Comparison of ENCODE assay signal across 19 cellular contexts in the genomic region with DNA sequence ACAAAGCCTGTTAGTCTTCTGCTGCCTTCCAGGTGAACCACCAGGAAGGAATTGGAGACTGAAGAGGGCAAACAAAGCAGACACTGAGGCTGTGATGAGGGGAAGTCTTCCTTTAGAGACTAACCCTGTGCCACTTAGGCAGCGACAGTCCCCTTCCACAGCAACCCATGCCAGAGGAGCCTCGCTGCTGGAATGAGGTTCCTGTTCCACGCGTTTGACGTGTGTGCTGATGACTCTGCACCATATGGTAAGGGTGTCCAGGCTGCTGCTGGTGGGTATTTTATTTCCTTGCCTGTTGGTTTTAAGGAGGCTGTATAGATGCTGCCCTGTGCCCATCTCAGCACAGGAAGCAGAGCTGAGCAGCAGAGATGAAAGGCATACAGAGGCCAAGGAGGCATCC.
"Had no signal": no experiment of that assay in that cellular context is flagged by ENCODE, and none has a peak within 500 bp of the region (broad histone marks: within the 10 kb centered on the region; RNA-seq: fewer than 3 reads in every experiment).

No MANE protein-coding gene starts in this region.

- H3K36me3 ChIP-seq: tibial nerve had no signal

- H3K4me1 ChIP-seq: tibial nerve had no signal

- H3K4me3 ChIP-seq: dorsolateral prefrontal cortex, hepatocyte, lung, smooth muscle cell, tibial nerve had no signal

- H3K27ac ChIP-seq: dorsolateral prefrontal cortex, hepatocyte, tibial nerve had no signal

- H3K27me3 ChIP-seq: dorsolateral prefrontal cortex, hepatocyte, tibial nerve had no signal

- DNase-seq: cortex of kidney; effector CD8-positive, alpha-beta T cell; foreskin melanocyte; head of caudate nucleus; kidney; left cardiac atrium; left ventricle myocardium superior; mesenchymal stem cell; midbrain; naive thymus-derived CD8-positive, alpha-beta T cell; right cardiac atrium; stimulated activated CD4-positive, alpha-beta T cell treated with anti-CD3 and anti-CD28 coated beads, Interleukin-4, amount 100 ng/mL, for 1 hour; stimulated activated CD8-positive, alpha-beta memory T cell treated with anti-CD3 and anti-CD28 coated beads, Interleukin-4, amount 100 ng/mL, for 48 hours; stimulated activated naive CD8-positive, alpha-beta T cell treated with anti-CD3 and anti-CD28 coated beads, Interleukin-15, Interleukin-2, amounts not matched to agents 100 U/mL and 50 U/mL, for 24 hours had no signal
